ENCODE assay signal across 8 cellular contexts in the genomic region with DNA sequence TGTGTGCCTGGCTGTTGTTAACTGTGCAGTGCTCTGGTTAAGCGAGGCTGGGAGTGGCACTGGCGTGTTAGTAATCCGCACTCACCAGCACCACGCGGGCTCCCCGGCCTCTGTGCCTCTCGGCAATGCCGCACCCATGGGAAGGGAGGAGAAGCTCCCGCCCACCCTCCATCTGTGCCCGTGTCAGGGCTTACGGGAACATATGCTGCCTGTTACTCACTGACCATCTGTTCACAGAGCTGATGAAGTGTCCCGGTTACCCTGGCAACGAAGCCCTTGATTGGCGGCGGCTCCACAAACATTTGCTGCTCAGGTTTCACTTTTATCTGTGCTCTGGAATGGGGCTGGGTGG.
DNase-seq lines count a peak whose midpoint lies in the region; ATAC-seq, FAIRE-seq and TF ChIP-seq lines count a peak whose summit lies in the region.

No MANE protein-coding gene starts in this region.

- H2AFZ ChIP-seq in MM.1S (ENCODE audit: low read length) = no peak overlapping the region

- no peaks in the 10 kb centered on the region for H3K27me3 ChIP-seq in MM.1S (replicated peaks; ENCODE audit: insufficient read depth, low read length)

- H4K20me1 ChIP-seq in MM.1S (ENCODE audit: insufficient read depth, low read length) = no peaks in the 10 kb centered on the region

- H3K9me3 ChIP-seq in MM.1S (replicated peaks; ENCODE audit: insufficient read depth, low read length) = no peaks in the 10 kb centered on the region

- ATAC-seq in HG03025 (IDR thresholded peaks at IDR 0.05; ENCODE audit: low FRiP score, unreplicated experiment) = no peak

- no peak for TF ChIP-seq POLR2A in GM12892 (IDR thresholded peaks at IDR 0.05; ENCODE audit: low read depth, low read length)

- no peak for FAIRE-seq in GM12892 (lab: Jason Lieb, UNC)

- no peaks in the 10 kb centered on the region for H3K79me2 ChIP-seq in MM.1S (ENCODE audit: low read length)

- peak overlapping the region; percentile 25; the same call in 1 of the 2 replicates for H3K9ac ChIP-seq in MM.1S (ENCODE audit: low read length)

- no peak for TF ChIP-seq CTCF in MM.1S (IDR thresholded peaks at IDR 0.05; ENCODE audit: low read length)

- no peaks in the 10 kb centered on the region for H3K4me1 ChIP-seq in MM.1S (ENCODE audit: low read length)

- peak overlapping the region; percentile 50 for H3K4me2 ChIP-seq in MM.1S (ENCODE audit: low read depth, low read length)

- no peaks in the 10 kb centered on the region for H3K36me3 ChIP-seq in MM.1S (replicated peaks; ENCODE audit: insufficient read depth, low read length)

- no peaks in the 10 kb centered on the region for H3F3A ChIP-seq in MM.1S (ENCODE audit: insufficient read depth, low read length)

- DNase-seq in GM12892 (ENCODE audit: insufficient read length) = peak; percentile 46
- peak; percentile 99 for DNase-seq in HCEC 1CT
- peak; percentile 71 for DNase-seq in MM.1S
- DNase-seq in SHP77 (lab: John Stamatoyannopoulos, UW) = peak; percentile 98
- peak; percentile 94 for DNase-seq in cerebellum (ENCODE audit: low spot score)
- peak; percentile 99 for DNase-seq in kidney tubule cell (ENCODE audit: low spot score)
- peak; percentile 32 to 43 for DNase-seq in stimulated activated CD4-positive, alpha-beta T cell treated with anti-CD3 and anti-CD28 coated beads, Interleukin-2, amount 100 ng/mL, for 24 hours

- H3K27ac ChIP-seq in MM.1S (ENCODE audit: low read length) = no peak overlapping the region

- no peak overlapping the region for H3K4me3 ChIP-seq in MM.1S (ENCODE audit: low read length)

- no peaks in the 10 kb centered on the region for H3K9me2 ChIP-seq in MM.1S (replicated peaks; ENCODE audit: insufficient read depth, low read length)

Comparison
In these comparisons a context has a peak if more than half of its experiments do, and no peak if none do; other contexts are left out.
1. DNase-seq: peak in every context shown above with its lines; median percentile 99 in HCEC 1CT; 99 in kidney tubule cell; 98 in SHP77; 94 in cerebellum; 71 in MM.1S; 46 in GM12892; 38 in stimulated activated CD4-positive, alpha-beta T cell treated with anti-CD3 and anti-CD28 coated beads, Interleukin-2, amount 100 ng/mL, for 24 hours.